In the genomic region with DNA sequence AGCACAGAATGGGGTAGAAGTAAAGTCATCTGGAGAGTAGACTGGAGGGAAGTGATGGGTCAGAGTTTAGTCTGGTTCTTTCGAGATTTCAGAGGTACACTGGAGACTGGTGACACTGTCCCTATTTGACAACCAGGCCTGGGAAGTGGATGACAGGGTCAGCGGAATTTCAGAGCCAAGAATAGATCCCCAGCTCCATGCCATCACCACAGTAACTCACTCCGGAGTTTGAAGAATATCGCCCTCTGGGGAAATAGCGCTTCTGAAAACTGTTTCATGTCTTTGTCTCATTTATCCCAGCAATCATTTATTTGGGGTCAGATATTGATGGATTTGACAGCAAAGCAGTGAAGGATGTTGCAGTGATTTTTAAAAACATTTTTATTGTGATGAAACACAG, we compare ENCODE assay signal across 17 cellular contexts. TPM values are rescaled to one million over a fixed set of nuclear protein-coding genes. Genes with fewer than 3 reads are reported as not detected.
DNase-seq lines count a peak whose midpoint lies in the region; ATAC-seq, FAIRE-seq and TF ChIP-seq lines count a peak whose summit lies in the region.
"Had no signal": no experiment of that assay in that cellular context is flagged by ENCODE, and none has a peak within 500 bp of the region (broad histone marks: within the 10 kb centered on the region; RNA-seq: fewer than 3 reads in every experiment).

No MANE protein-coding gene starts in this region.

- no peak overlapping the region for H3K9ac ChIP-seq in HepG2 (ENCODE audit: insufficient read depth, low read depth, low read length)

- CTCF ChIA-PET in HepG2 (lab: Yijun Ruan, JAX; ENCODE audit: low intra/inter-chr PET ratio, low total read pairs), result no interaction called here

- no TSS peak for BruUV-seq in HepG2 (replicated peaks; lab: Mats Ljungman, UMichigan)

- H3K4me3 ChIP-seq in coronary artery (no peak overlapping the region), HepG2 (replicated peaks in 1 of 3; ENCODE audit: insufficient read depth in 1 of 3, low read depth in 2 of 3, low read length in 3 of 3) (no peak overlapping the region)

- no peak for TF ChIP-seq CTCF in coronary artery (IDR thresholded peaks at IDR 0.05)
- TF ChIP-seq CTCF in HepG2 (CRISPR knock-in tag; IDR thresholded peaks at IDR 0.05), result no peak

- H3K36me3 ChIP-seq in HepG2 (replicated peaks in 1 of 2; ENCODE audit: control insufficient read depth in 1 of 2, insufficient read depth in 2 of 2, low read length in 2 of 2), result no peaks in the 10 kb centered on the region

- FAIRE-seq in HepG2 (lab: Jason Lieb, UNC), result no peak
- FAIRE-seq: D721Med, H54 had no signal

- no peaks in the 10 kb centered on the region for H3K9me3 ChIP-seq in HepG2 (ENCODE audit: low read length)

- POLR2A ChIA-PET in HepG2 (lab: Yijun Ruan, JAX), result no interaction called here

- no peaks in the 10 kb centered on the region for H4K20me1 ChIP-seq in HepG2 (ENCODE audit: insufficient read depth, low read length)

- peaks cover 0 to 8% of the 10 kb centered on the region in 2 experiments; a peak in 1 of 5 replicates for H3K27me3 ChIP-seq in HepG2 (ENCODE audit: control insufficient read depth in 1 of 2, insufficient read depth in 2 of 2, low read length in 2 of 2)

- DNase-seq in coronary artery (ENCODE audit: low spot score), result peak; percentile 38
- no peak for DNase-seq in left cardiac atrium
- DNase-seq in midbrain (lab: John Stamatoyannopoulos, UW), result peak; percentile 61
- no peak for DNase-seq in HepG2 (ENCODE audit: low spot score)
- DNase-seq in KG1 (lab: John Stamatoyannopoulos, UW), result no peak
- DNase-seq: CD4-positive, alpha-beta T cell; DMS79; NCI-H1417; NCI-H187 treated with DMSO at 0.1 percent for 48 hours; NCI-H526 treated with DMSO at 0.1 percent for 48 hours; SIG-M5 had no signal

- 26% methylated on average over 5 of the region's 5 CpGs for WGBS in HepG2 (ENCODE audit: low lambda C conversion rate)

- no peak for TF ChIP-seq RAD21 in HepG2 (CRISPR knock-in tag; IDR thresholded peaks at IDR 0.05)

- in situ Hi-C loops in HepG2 (cut with HindIII; ENCODE audit: extremely low pct_ligation_motif_present, low pct_unique_long_range_greater_than_20kb), result no loop called here

- H3K79me2 ChIP-seq in HepG2 (ENCODE audit: insufficient read depth, low read length), result no peaks in the 10 kb centered on the region

- no peaks in the 10 kb centered on the region for H3K4me1 ChIP-seq in HepG2 (ENCODE audit: insufficient read depth, low read length)

- no peak overlapping the region for H3K4me2 ChIP-seq in HepG2 (ENCODE audit: low read depth, low read length)

- H2AFZ ChIP-seq in HepG2 (ENCODE audit: low read length), result no peak overlapping the region

- no peak for TF ChIP-seq POLR2A in HepG2 (IDR thresholded peaks at IDR 0.05; ENCODE audit: insufficient read depth in 1 of 2, low read depth in 2 of 2, low read length in 2 of 2)

- H3K27ac ChIP-seq in coronary artery (no peak overlapping the region), temporal lobe (ENCODE audit: low read depth, low read length) (peak overlapping the region; percentile 63), HepG2 (ENCODE audit: extremely low read length, insufficient read depth, low read length) (no peak overlapping the region)

- intact Hi-C loops in left cardiac atrium (cut with DNase I), result no loop called here
- intact Hi-C loops in HepG2 (cut with micrococcal nuclease; ENCODE audit: unreplicated experiment), result no loop called here

- TF ChIP-seq EP300 in HepG2 (IDR thresholded peaks at IDR 0.05; ENCODE audit: low read depth in 2 of 2, low read length in 2 of 2) (no peak), HepG2 (CRISPR knock-in tag; IDR thresholded peaks at IDR 0.05; ENCODE audit: borderline replicate concordance) (no peak)

- ATAC-seq in left cardiac atrium (peak; percentile 75 to 80), HG03342 (IDR thresholded peaks at IDR 0.05; ENCODE audit: unreplicated experiment) (no peak), HepG2 (no peak)

TF ChIP-seq in HepG2, 621 proteins besides CTCF, POLR2A, EP300 and RAD21:
- TF ChIP-seq CREB1 (IDR thresholded peaks at IDR 0.05) (no peak), CREB1 (CRISPR knock-in tag; IDR thresholded peaks at IDR 0.05) (no peak), HMGA1 (CRISPR knock-in tag; conservative IDR thresholded peaks at IDR 0.05) (no peak), KMT2B (CRISPR knock-in tag; IDR thresholded peaks at IDR 0.05) (no peak)
- TF ChIP-seq, protein P1, sequence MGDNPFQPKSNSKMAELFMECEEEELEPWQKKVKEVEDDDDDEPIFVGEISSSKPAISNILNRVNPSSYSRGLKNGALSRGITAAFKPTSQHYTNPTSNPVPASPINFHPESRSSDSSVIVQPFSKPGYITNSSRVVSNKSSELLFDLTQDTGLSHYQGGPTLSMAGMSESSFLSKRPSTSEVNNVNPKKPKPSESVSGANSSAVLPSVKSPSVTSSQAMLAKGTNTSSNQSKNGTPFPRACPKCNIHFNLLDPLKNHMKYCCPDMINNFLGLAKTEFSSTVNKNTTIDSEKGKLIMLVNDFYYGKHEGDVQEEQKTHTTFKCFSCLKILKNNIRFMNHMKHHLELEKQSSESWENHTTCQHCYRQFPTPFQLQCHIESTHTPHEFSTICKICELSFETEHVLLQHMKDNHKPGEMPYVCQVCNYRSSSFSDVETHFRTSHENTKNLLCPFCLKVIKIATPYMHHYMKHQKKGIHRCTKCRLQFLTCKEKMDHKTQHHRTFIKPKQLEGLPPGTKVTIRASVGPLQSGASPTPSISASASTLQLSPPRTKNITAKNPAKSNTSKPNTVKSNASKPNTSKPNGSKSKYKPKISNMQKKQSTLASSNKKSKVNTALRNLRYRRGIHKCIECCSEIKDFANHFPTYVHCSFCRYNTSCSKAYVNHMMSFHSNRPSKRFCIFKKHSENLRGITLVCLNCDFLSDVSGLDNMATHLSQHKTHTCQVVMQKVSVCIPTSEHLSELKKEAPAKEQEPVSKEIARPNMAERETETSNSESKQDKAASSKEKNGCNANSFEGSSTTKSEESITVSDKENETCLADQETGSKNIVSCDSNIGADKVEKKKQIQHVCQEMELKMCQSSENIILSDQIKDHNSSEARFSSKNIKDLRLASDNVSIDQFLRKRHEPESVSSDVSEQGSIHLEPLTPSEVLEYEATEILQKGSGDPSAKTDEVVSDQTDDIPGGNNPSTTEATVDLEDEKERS (CRISPR knock-in tag; IDR thresholded peaks at IDR 0.05), result no peak
- TF ChIP-seq, protein P2, sequence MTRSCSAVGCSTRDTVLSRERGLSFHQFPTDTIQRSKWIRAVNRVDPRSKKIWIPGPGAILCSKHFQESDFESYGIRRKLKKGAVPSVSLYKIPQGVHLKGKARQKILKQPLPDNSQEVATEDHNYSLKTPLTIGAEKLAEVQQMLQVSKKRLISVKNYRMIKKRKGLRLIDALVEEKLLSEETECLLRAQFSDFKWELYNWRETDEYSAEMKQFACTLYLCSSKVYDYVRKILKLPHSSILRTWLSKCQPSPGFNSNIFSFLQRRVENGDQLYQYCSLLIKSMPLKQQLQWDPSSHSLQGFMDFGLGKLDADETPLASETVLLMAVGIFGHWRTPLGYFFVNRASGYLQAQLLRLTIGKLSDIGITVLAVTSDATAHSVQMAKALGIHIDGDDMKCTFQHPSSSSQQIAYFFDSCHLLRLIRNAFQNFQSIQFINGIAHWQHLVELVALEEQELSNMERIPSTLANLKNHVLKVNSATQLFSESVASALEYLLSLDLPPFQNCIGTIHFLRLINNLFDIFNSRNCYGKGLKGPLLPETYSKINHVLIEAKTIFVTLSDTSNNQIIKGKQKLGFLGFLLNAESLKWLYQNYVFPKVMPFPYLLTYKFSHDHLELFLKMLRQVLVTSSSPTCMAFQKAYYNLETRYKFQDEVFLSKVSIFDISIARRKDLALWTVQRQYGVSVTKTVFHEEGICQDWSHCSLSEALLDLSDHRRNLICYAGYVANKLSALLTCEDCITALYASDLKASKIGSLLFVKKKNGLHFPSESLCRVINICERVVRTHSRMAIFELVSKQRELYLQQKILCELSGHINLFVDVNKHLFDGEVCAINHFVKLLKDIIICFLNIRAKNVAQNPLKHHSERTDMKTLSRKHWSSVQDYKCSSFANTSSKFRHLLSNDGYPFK (CRISPR knock-in tag; IDR thresholded peaks at IDR 0.05; ENCODE audit: borderline replicate concordance), result no peak

RNA-seq across cellular contexts. Expression of a gene that starts 7.6 kb away (rescaled TPM):
- 10 to 100 TPM; 40.6 to 57.7 TPM for total RNA-seq in left cardiac atrium
- 35.2 TPM for total RNA-seq in temporal lobe
- not detected in 2 replicates for total RNA-seq in HepG2 (2016; rRNA removed; fragmentation: Illumina TruSeq; extraction: Trizol)
- total RNA-seq in HepG2 (2016; cell fraction: cytosol; rRNA removed; fragmentation: Illumina TruSeq; extraction: Trizol; ENCODE audit: low read depth), result not detected in 2 replicates
- not detected in 2 replicates for total RNA-seq in HepG2 (2016; cell fraction: insoluble cytoplasmic fraction; rRNA removed; fragmentation: Illumina TruSeq; extraction: Trizol)
- not detected in 2 replicates for total RNA-seq in HepG2 (2016; cell fraction: membrane; rRNA removed; fragmentation: Illumina TruSeq; extraction: Trizol)
- not detected in 2 replicates for total RNA-seq in HepG2 (2016; cell fraction: nucleus; rRNA removed; fragmentation: Illumina TruSeq; extraction: Trizol)
- polyA plus RNA-seq in HepG2 (2011; rRNA removed), result not detected in 2 replicates
- 0.03 TPM in 1 of 2 replicates, not detected in the other for polyA plus RNA-seq in HepG2 (2011; cell fraction: cytosol; rRNA removed)
- polyA plus RNA-seq in HepG2 (2011; cell fraction: nucleus; rRNA removed), result not detected in 2 replicates
- 0.04 TPM in 2 replicates for polyA plus RNA-seq in HepG2 (2012)
- polyA plus RNA-seq in HepG2 (2016; cell fraction: cytosol; fragmentation: Illumina TruSeq; extraction: Trizol; ENCODE audit: low read depth), result not detected in 2 replicates
- not detected in 2 replicates for polyA plus RNA-seq in HepG2 (2016; cell fraction: insoluble cytoplasmic fraction; fragmentation: Illumina TruSeq; extraction: Trizol; ENCODE audit: low read depth)
- not detected in 2 replicates for polyA plus RNA-seq in HepG2 (2016; cell fraction: membrane; fragmentation: Illumina TruSeq; extraction: Trizol; ENCODE audit: low read depth)
- not detected in 2 replicates for polyA plus RNA-seq in HepG2 (2016; cell fraction: nucleus; fragmentation: Illumina TruSeq; extraction: Trizol; ENCODE audit: insufficient read depth, low read depth)
- not detected in 2 replicates for polyA minus RNA-seq in HepG2 (2011; rRNA and poly(A)+ RNA removed; ENCODE audit: low replicate concordance)
- polyA minus RNA-seq in HepG2 (2011; cell fraction: cytosol; rRNA and poly(A)+ RNA removed), result not detected in 2 replicates
- polyA minus RNA-seq in HepG2 (2011; cell fraction: nucleus; rRNA and poly(A)+ RNA removed), result under 0.01 TPM in 1 of 2 replicates, not detected in the other
- total RNA-seq: CD4-positive, alpha-beta T cell; HT-29; OCI-LY7 had no signal

Comparison
In these comparisons a context has a peak if more than half of its experiments do, and no peak if none do; other contexts are left out.
1. DNase-seq: peak in coronary artery (single experiment) and midbrain (single experiment); none in left cardiac atrium (single experiment), HepG2 (single experiment) and KG1 (single experiment).
2. ATAC-seq: peak in left cardiac atrium (2 of 2); none in HG03342 (single experiment) and HepG2 (single experiment).
3. RNA of a gene that starts 7.6 kb away (total RNA-seq): 40.6 to 57.7 TPM in left cardiac atrium and 35.2 TPM in temporal lobe (single experiment); not detected in HepG2; every median in the first group is over 10 times any median in the second.